In genomic region chr22:46335201-46336118, GRCh38 we compare ENCODE assay signal across 8 cellular contexts. TPM values are rescaled to one million over a fixed set of nuclear protein-coding genes. Genes with fewer than 3 reads are reported as not detected.
A peak's percentile ranks its signal among the peaks of the same experiment; 100 is the strongest.
DNase-seq lines count a peak whose midpoint lies in the region; ATAC-seq and TF ChIP-seq lines count a peak whose summit lies in the region.

TRMU (plus strand) TSS chr22:46335714; CDS start chr22:46335765, 51 bp downstream.

- DNase-seq in Calu3 (peak; percentile 89), HuH-7 (ENCODE audit: low spot score) (peak; percentile 97), RWPE1 (ENCODE audit: low spot score) (peak; percentile 80), fibroblast of the conjunctiva (ENCODE audit: low read depth) (peak; percentile 65), nephron progenitor cell (peak; percentile 88)
- peak; percentile 66 for DNase-seq in activated effector memory CD4-positive, alpha-beta T cell treated with Interleukin-2 at 50 U/mL for 16 hours

- H3K27ac ChIP-seq in RWPE1: peak within 1 kb of the TSS; percentile 82

- ATAC-seq in GM21390 (IDR thresholded peaks at IDR 0.05; ENCODE audit: unreplicated experiment): peak; percentile 70

- BruUV-seq in Calu3 (replicated peaks; lab: Mats Ljungman, UMichigan): TSS peak; percentile 84

- H3K27me3 Mint-ChIP-seq in Calu3 (ENCODE audit: unreplicated experiment): no peaks in the 10 kb centered on the region
- peaks cover 5% of the 10 kb centered on the region for H3K27me3 Mint-ChIP-seq in nephron progenitor cell (ENCODE audit: low read depth, poor library complexity)
- H3K27me3 Mint-ChIP-seq in stimulated activated naive CD8-positive, alpha-beta T cell treated with anti-CD3 and anti-CD28 coated beads, Interleukin-15, Interleukin-2, amounts not matched to agents 100 ng/mL and 50 ng/mL, for 24 hours: no peaks in the 10 kb centered on the region

- CTCF ChIA-PET in Calu3 (lab: Charles Lee): interaction anchor here (0.7 to 1.9 kb wide), 2 partner anchors 8 to 32 kb away, joined by 3 to 7 read pairs; no protein-coding TSS in a partner anchor
- CTCF ChIA-PET in RWPE1 (lab: Yijun Ruan, JAX): interaction anchor here (0.7 to 0.8 kb wide), 2 partner anchors 12 to 121 kb away, joined by 3 to 4 read pairs; no protein-coding TSS in a partner anchor

- H3K36me3 Mint-ChIP-seq in Calu3 (ENCODE audit: insufficient read depth, unreplicated experiment) (peaks cover 61% of the 10 kb centered on the region), nephron progenitor cell (ENCODE audit: low read depth) (peaks cover 42% of the 10 kb centered on the region)
- H3K36me3 Mint-ChIP-seq in stimulated activated naive CD8-positive, alpha-beta T cell treated with anti-CD3 and anti-CD28 coated beads, Interleukin-15, Interleukin-2, amounts not matched to agents 100 ng/mL and 50 ng/mL, for 24 hours (ENCODE audit: low read depth): peaks cover 43% of the 10 kb centered on the region

- H3K4me3 Mint-ChIP-seq in Calu3 (ENCODE audit: low read depth, unreplicated experiment): peak within 1 kb of the TSS; percentile 82
- peak within 1 kb of the TSS; percentile 96 for H3K4me3 Mint-ChIP-seq in nephron progenitor cell
- peak within 1 kb of the TSS; percentile 98 for H3K4me3 Mint-ChIP-seq in stimulated activated naive CD8-positive, alpha-beta T cell treated with anti-CD3 and anti-CD28 coated beads, Interleukin-15, Interleukin-2, amounts not matched to agents 100 ng/mL and 50 ng/mL, for 24 hours

- TF ChIP-seq CTCF in Calu3 (IDR thresholded peaks at IDR 0.05; ENCODE audit: unreplicated experiment) (no peak), RWPE1 (conservative IDR thresholded peaks at IDR 0.05; ENCODE audit: low read depth) (no peak), nephron progenitor cell (IDR thresholded peaks at IDR 0.05) (no peak)

- H3K27ac Mint-ChIP-seq in Calu3 (ENCODE audit: unreplicated experiment): peak within 1 kb of the TSS; percentile 66
- peak within 1 kb of the TSS; percentile 96 for H3K27ac Mint-ChIP-seq in nephron progenitor cell
- H3K27ac Mint-ChIP-seq in stimulated activated naive CD8-positive, alpha-beta T cell treated with anti-CD3 and anti-CD28 coated beads, Interleukin-15, Interleukin-2, amounts not matched to agents 100 ng/mL and 50 ng/mL, for 24 hours: peak within 1 kb of the TSS; percentile 95

- H3K9me3 Mint-ChIP-seq in Calu3 (ENCODE audit: low read depth, unreplicated experiment) (no peaks in the 10 kb centered on the region), nephron progenitor cell (no peaks in the 10 kb centered on the region)
- no peaks in the 10 kb centered on the region for H3K9me3 Mint-ChIP-seq in stimulated activated naive CD8-positive, alpha-beta T cell treated with anti-CD3 and anti-CD28 coated beads, Interleukin-15, Interleukin-2, amounts not matched to agents 100 ng/mL and 50 ng/mL, for 24 hours

- H3K4me1 Mint-ChIP-seq in Calu3 (ENCODE audit: low read depth, unreplicated experiment) (peaks cover 10% of the 10 kb centered on the region), nephron progenitor cell (peaks cover 31% of the 10 kb centered on the region)
- peaks cover 35% of the 10 kb centered on the region for H3K4me1 Mint-ChIP-seq in stimulated activated naive CD8-positive, alpha-beta T cell treated with anti-CD3 and anti-CD28 coated beads, Interleukin-15, Interleukin-2, amounts not matched to agents 100 ng/mL and 50 ng/mL, for 24 hours (ENCODE audit: low read depth)

- POLR2A ChIA-PET in RWPE1 (lab: Yijun Ruan, JAX; ENCODE audit: low non-redundant PET): no interaction called here

- intact Hi-C loops in Calu3 (cut with micrococcal nuclease; ENCODE audit: unreplicated experiment): no loop called here

RNA-seq across cellular contexts. Expression of gene TRMU, which starts in this region (rescaled TPM):
- total RNA-seq in Calu3 (2022): 74.8 and 79.6 TPM in 2 replicates

Comparison
In these comparisons a context has a peak if more than half of its experiments do, and no peak if none do; other contexts are left out.
1. Peak in every context shown above with its lines: DNase-seq, ATAC-seq and H3K27ac ChIP-seq.